Comparison of ENCODE assay signal across 26 cellular contexts in the genomic region with DNA sequence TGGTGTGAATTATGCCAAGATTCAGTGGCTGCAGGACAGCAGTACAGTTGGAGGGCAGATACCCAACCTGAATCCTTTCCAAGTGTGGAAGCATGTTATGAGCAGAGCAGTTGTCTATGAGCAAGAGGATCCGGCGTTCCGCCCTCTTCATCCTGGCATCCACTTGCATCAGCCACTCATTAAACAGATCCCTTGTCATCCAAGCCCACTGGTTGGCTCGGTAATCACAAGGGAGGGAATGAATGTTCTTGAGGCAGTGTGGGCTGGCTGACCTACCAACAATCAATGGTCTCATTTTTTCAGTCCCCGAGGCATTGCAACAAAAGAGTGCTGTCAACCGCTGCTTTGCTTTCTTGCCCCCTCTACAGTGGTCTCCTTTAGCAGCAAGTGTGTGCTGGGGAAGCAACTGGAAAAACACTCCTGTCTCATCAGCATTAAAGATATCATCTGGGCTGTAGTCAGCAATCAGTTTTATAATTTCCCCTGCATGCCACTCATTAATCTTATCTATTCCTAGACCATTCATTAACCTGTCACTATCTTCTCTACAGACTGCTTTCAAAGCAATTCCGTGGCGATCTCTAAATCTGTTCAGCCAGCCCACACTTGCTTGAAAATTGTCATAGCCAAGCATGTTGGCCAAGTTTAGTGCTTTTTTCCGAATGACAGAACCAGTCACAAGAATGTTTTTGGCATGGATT. TPM values are rescaled to one million over a fixed set of nuclear protein-coding genes. Genes with fewer than 3 reads are reported as not detected.
DNase-seq lines count a peak whose midpoint lies in the region; ATAC-seq, FAIRE-seq and TF ChIP-seq lines count a peak whose summit lies in the region.
"Had no signal": no experiment of that assay in that cellular context is flagged by ENCODE, and none has a peak within 500 bp of the region (broad histone marks: within the 10 kb centered on the region; RNA-seq: fewer than 3 reads in every experiment).

No MANE protein-coding gene starts in this region.

- intact Hi-C loops in breast epithelium (cut with DNase I; ENCODE audit: low total_unique reads) (loop anchor here (5.0 kb wide), 1 partner anchor 503 kb away; no protein-coding TSS in a partner anchor), MCF 10A (cut with micrococcal nuclease) (no loop called here), dorsolateral prefrontal cortex (cut with DNase I) (loop anchor here in 1 of 2 donors (5.0 kb wide), 1 partner anchor 358 kb away; no protein-coding TSS in a partner anchor)

- H3K27me3 Mint-ChIP-seq in MCF 10A (ENCODE audit: insufficient read depth, unreplicated experiment) (no peaks in the 10 kb centered on the region), type B pancreatic cell (no peaks in the 10 kb centered on the region)
- H3K27me3 Mint-ChIP-seq: activated naive CD4-positive, alpha-beta T cell treated with anti-CD3 and anti-CD28 coated beads, Interleukin-2, amount 10 ng/mL, durations not matched to agents 7 days and 5 days; CD4-positive, CD25-positive, alpha-beta regulatory T cell; progenitor cell of endocrine pancreas had no signal

- no peak overlapping the region for H3K27ac Mint-ChIP-seq in MCF 10A (ENCODE audit: low read depth, unreplicated experiment)
- H3K27ac Mint-ChIP-seq in type B pancreatic cell = peak overlapping the region; percentile 37
- H3K27ac Mint-ChIP-seq: activated naive CD4-positive, alpha-beta T cell treated with anti-CD3 and anti-CD28 coated beads, Interleukin-2, amount 10 ng/mL, durations not matched to agents 7 days and 5 days; CD4-positive, CD25-positive, alpha-beta regulatory T cell; progenitor cell of endocrine pancreas had no signal

- H3K27me3 ChIP-seq in breast epithelium (no peaks in the 10 kb centered on the region), dorsolateral prefrontal cortex (no peaks in the 10 kb centered on the region)
- H3K27me3 ChIP-seq: Peyer's patch, spleen, upper lobe of left lung had no signal

- H3K4me1 Mint-ChIP-seq in MCF 10A (ENCODE audit: insufficient read depth, unreplicated experiment) (peaks cover 17% of the 10 kb centered on the region), type B pancreatic cell (ENCODE audit: unreplicated experiment) (peaks cover 21% of the 10 kb centered on the region)

- TF ChIP-seq CTCF in breast epithelium (IDR thresholded peaks at IDR 0.05) (no peak), MCF 10A (IDR thresholded peaks at IDR 0.05; ENCODE audit: unreplicated experiment) (no peak), dorsolateral prefrontal cortex (IDR thresholded peaks at IDR 0.05 in 54 of 56, conservative IDR thresholded peaks at IDR 0.05 in 2 of 56; ENCODE audit: low read depth in 1 of 56, partially characterized antibody in 56 of 56) (peak in 1 of 56 donors; percentile 13), type B pancreatic cell (conservative IDR thresholded peaks at IDR 0.05) (no peak)

- no TSS peak for BruUV-seq in MCF 10A (replicated peaks; lab: Mats Ljungman, UMichigan)

- no peak for FAIRE-seq in H54 (lab: Jason Lieb, UNC)
- FAIRE-seq: A549, bronchial epithelial cell had no signal

- H3K9me3 ChIP-seq in breast epithelium = no peaks in the 10 kb centered on the region
- H3K9me3 ChIP-seq: A549, HAP-1, Peyer's patch, spleen, upper lobe of left lung had no signal

- no peak for TF ChIP-seq POLR2A in breast epithelium (IDR thresholded peaks at IDR 0.05)
- TF ChIP-seq POLR2A in H54 (IDR thresholded peaks at IDR 0.05; ENCODE audit: low read depth, low read length) = no peak

- H3K36me3 Mint-ChIP-seq in MCF 10A (ENCODE audit: insufficient read depth, unreplicated experiment) (peaks cover 20% of the 10 kb centered on the region), type B pancreatic cell (peaks cover 9% of the 10 kb centered on the region)

- H3K9me3 Mint-ChIP-seq in MCF 10A (ENCODE audit: unreplicated experiment) (no peaks in the 10 kb centered on the region), type B pancreatic cell (no peaks in the 10 kb centered on the region)
- H3K9me3 Mint-ChIP-seq: activated naive CD4-positive, alpha-beta T cell treated with anti-CD3 and anti-CD28 coated beads, Interleukin-2, amount 10 ng/mL, durations not matched to agents 7 days and 5 days; CD4-positive, CD25-positive, alpha-beta regulatory T cell had no signal

- DNase-seq in breast epithelium (ENCODE audit: low spot score in 2 of 2) (no peak), MCF 10A (ENCODE audit: unreplicated experiment) (no peak), dorsolateral prefrontal cortex (peak in 8 of 10 donors; percentile 32 to 89 (median 72)), nucleus accumbens (lab: John Stamatoyannopoulos, UW) (peak in 44 of 56 donors; percentile 5 to 73 (median 33)), type B pancreatic cell (ENCODE audit: extremely low spot score, unreplicated experiment) (no peak), H54 (ENCODE audit: insufficient read length, low spot score) (no peak), NCI-H69 (lab: John Stamatoyannopoulos, UW) (no peak), left lobe of liver (ENCODE audit: low spot score) (no peak)
- DNase-seq: activated CD4-positive, alpha-beta T cell treated with anti-CD3 and anti-CD28 coated beads, Interleukin-2, amount 50 U/mL, for 4 hours; activated naive CD4-positive, alpha-beta T cell treated with anti-CD3 and anti-CD28 coated beads, Interleukin-2, amount 10 ng/mL, durations not matched to agents 7 days and 5 days; activated T-cell treated with anti-CD3 and anti-CD28 coated beads for 4 hours; CD4-positive, CD25-positive, alpha-beta regulatory T cell; DMS79; effector memory CD4-positive, alpha-beta T cell; NCI-H1105 treated with DMSO at 0.1 percent for 48 hours; NCI-H2171; NCI-H82; Peyer's patch; spleen; upper lobe of left lung had no signal

- no peaks in the 10 kb centered on the region for H3K36me3 ChIP-seq in breast epithelium
- H3K36me3 ChIP-seq: HAP-1 had no signal

- H3K4me1 ChIP-seq in breast epithelium = peaks cover 2 to 5% of the 10 kb centered on the region in 2 donors

- no peak for ATAC-seq in left lobe of liver
- ATAC-seq: A549 had no signal

- H3K27ac ChIP-seq in breast epithelium (peak overlapping the region; percentile 65 to 79), dorsolateral prefrontal cortex (peak overlapping the region in 58 of 59 donors; percentile 6 to 91 (median 78))
- H3K27ac ChIP-seq: A549, KMS-11, Peyer's patch, spleen, upper lobe of left lung had no signal

- CTCF ChIA-PET in MCF 10A (lab: Yijun Ruan, JAX) = interaction anchor here (0.7 to 6.0 kb wide), 4 partner anchors 143 to 163 kb away, joined by 3 to 195 read pairs (median 9); no protein-coding TSS in a partner anchor

- H3K4me3 ChIP-seq in breast epithelium = peak overlapping the region in 2 of 3 donors; percentile 17 to 43
- H3K4me3 ChIP-seq in dorsolateral prefrontal cortex = peak overlapping the region in 28 of 59 donors; percentile 0 to 43 (median 10)
- H3K4me3 ChIP-seq: A549, HAP-1, Peyer's patch, spleen, upper lobe of left lung had no signal

- POLR2A ChIA-PET in MCF 10A (lab: Yijun Ruan, JAX) = no interaction called here

- H3K4me3 Mint-ChIP-seq in MCF 10A (ENCODE audit: unreplicated experiment) (no peak overlapping the region), type B pancreatic cell (no peak overlapping the region)
- H3K4me3 Mint-ChIP-seq: activated naive CD4-positive, alpha-beta T cell treated with anti-CD3 and anti-CD28 coated beads, Interleukin-2, amount 10 ng/mL, durations not matched to agents 7 days and 5 days; CD4-positive, CD25-positive, alpha-beta regulatory T cell had no signal

RNA-seq across cellular contexts. Expression of gene TIGD6, which starts 4.9 kb away (rescaled TPM):
- total RNA-seq in breast epithelium (10 to 100 TPM in 1 of 3 donors, 1 to 10 TPM in 2; 5.6 to 11.0 (median 5.6) TPM), MCF 10A (2022) (9.0 and 10.6 TPM in 2 replicates), dorsolateral prefrontal cortex (10 to 100 TPM in 1 of 120 experiments, 1 to 10 TPM in 119; 2.6 to 13.1 (median 5.5) TPM), type B pancreatic cell (ENCODE audit: low replicate concordance) (4.9 and 5.5 TPM in 2 replicates), left lobe of liver (2.7 TPM)

RNA-seq across cellular contexts. Expression of gene HMGXB3, which starts 5.0 kb away (rescaled TPM):
- 10 to 100 TPM; 35.2 to 80.9 (median 57.7) TPM for total RNA-seq in breast epithelium
- total RNA-seq in MCF 10A (2022) = 66.8 and 67.8 TPM in 2 replicates
- 10 to 100 TPM; 21.8 to 41.5 (median 30.5) TPM for total RNA-seq in dorsolateral prefrontal cortex
- total RNA-seq in type B pancreatic cell (ENCODE audit: low replicate concordance) = 36.3 and 40.5 TPM in 2 replicates
- total RNA-seq in left lobe of liver = 9.1 TPM

RNA-seq across cellular contexts. Expression of gene SLC26A2, which starts 35.0 kb away (rescaled TPM):
- total RNA-seq in breast epithelium (100 to 1,000 TPM in 1 of 3 donors, 10 to 100 TPM in 2; 10.6 to 103 (median 30.2) TPM), MCF 10A (2022) (44.1 and 56.2 TPM in 2 replicates), dorsolateral prefrontal cortex (10 to 100 TPM in 16 of 120 experiments, 1 to 10 TPM in 104; 2.4 to 17.4 (median 6.9) TPM), type B pancreatic cell (ENCODE audit: low replicate concordance) (7.8 and 17.4 TPM in 2 replicates), left lobe of liver (1.3 TPM)

RNA-seq across cellular contexts. Expression of gene PDE6A, which starts 50.9 kb away (rescaled TPM):
- under 1 TPM in 2 of 3 donors, not detected in 1; under 0.01 to 0.15 TPM for total RNA-seq in breast epithelium
- 0.22 and 0.42 TPM in 2 replicates for total RNA-seq in MCF 10A (2022)
- under 1 TPM in 9 of 120 experiments, not detected in 111; 0.06 to 0.26 (median 0.15) TPM for total RNA-seq in dorsolateral prefrontal cortex
- not detected in 2 replicates for total RNA-seq in type B pancreatic cell (ENCODE audit: low replicate concordance)
- not detected for total RNA-seq in left lobe of liver
- total RNA-seq: bronchial epithelial cell; CD4-positive, CD25-positive, alpha-beta regulatory T cell; liver; Peyer's patch; spleen; upper lobe of left lung had no signal

Comparison
In these comparisons a context has a peak if more than half of its experiments do, and no peak if none do; other contexts are left out.
1. DNase-seq: peak in dorsolateral prefrontal cortex (8 of 10) and nucleus accumbens (44 of 56); none in breast epithelium (0 of 2), MCF 10A (single experiment), type B pancreatic cell (single experiment), H54 (single experiment), NCI-H69 (single experiment) and left lobe of liver (single experiment).